Comparison of ENCODE assay signal across 9 cellular contexts in genomic region chr5:172133359-172134029, GRCh38. TPM values are rescaled to one million over a fixed set of nuclear protein-coding genes. Genes with fewer than 3 reads are reported as not detected.
DNase-seq lines count a peak whose midpoint lies in the region; ATAC-seq and TF ChIP-seq lines count a peak whose summit lies in the region.
"Had no signal": no experiment of that assay in that cellular context is flagged by ENCODE, and none has a peak within 500 bp of the region (broad histone marks: within the 10 kb centered on the region; RNA-seq: fewer than 3 reads in every experiment).

No MANE protein-coding gene starts in this region.

- CTCF ChIA-PET in HEK293T (lab: Yijun Ruan, JAX) = no interaction called here

- H3K27me3 ChIP-seq in heart left ventricle = no peaks in the 10 kb centered on the region

- H3K4me3 ChIP-seq in heart left ventricle = no peak overlapping the region

- H3K4me1 ChIP-seq in heart left ventricle = peaks cover 0 to 71% (median 0%) of the 10 kb centered on the region in 12 donors

- TF ChIP-seq POLR2A in heart left ventricle (IDR thresholded peaks at IDR 0.05) = no peak

- POLR2A ChIA-PET in HEK293T (lab: Yijun Ruan, JAX) = interaction anchor here (1.1 kb wide), 1 partner anchor 31 kb away, joined by 3 read pairs; no protein-coding TSS in a partner anchor

- WGBS in heart left ventricle, 4 donors = 65 to 80% (median 75%) methylated on average over 10 of the region's 10 CpGs

- peaks cover 0 to 12% (median 0%) of the 10 kb centered on the region in 9 donors for H3K36me3 ChIP-seq in heart left ventricle

- intact Hi-C loops in heart left ventricle (cut with DNase I) = no loop called here

- H3K27ac ChIP-seq in heart left ventricle = peak overlapping the region in 1 of 12 donors; percentile 82
- H3K27ac ChIP-seq: 22Rv1 had no signal

- peak; percentile 50 to 90 (median 80) for ATAC-seq in heart left ventricle

- peaks cover 0 to 10% (median 0%) of the 10 kb centered on the region in 12 donors for H3K9me3 ChIP-seq in heart left ventricle

- peak; percentile 39 for DNase-seq in NK-92 treated with Interleukin-12 subunit alpha and Interleukin-12 subunit beta, amount 100 ng/mL, for 24 hours (lab: John Stamatoyannopoulos, UW)
- DNase-seq in NK-92 (lab: John Stamatoyannopoulos, UW; ENCODE audit: unreplicated experiment) (no peak), activated T-cell treated with anti-CD3 and anti-CD28 coated beads for 4 hours (peak; percentile 24), heart left ventricle (peak in 3 of 5 donors; percentile 39 to 64 (median 57)), HEK293T (ENCODE audit: extremely low spot score) (no peak), COLO668 (lab: John Stamatoyannopoulos, UW; ENCODE audit: unreplicated experiment) (no peak), H4 (ENCODE audit: low spot score) (no peak)
- peak; percentile 78 for DNase-seq in stimulated activated CD4-positive, alpha-beta T cell treated with anti-CD3 and anti-CD28 coated beads, Interleukin-4, amount 100 ng/mL, for 24 hours

- no peak for TF ChIP-seq CTCF in heart left ventricle (IDR thresholded peaks at IDR 0.05)

TF ChIP-seq in HEK293T, 16 proteins besides CTCF, POLR2A, EP300 and RAD21:
- TF ChIP-seq ELF4 (IDR thresholded peaks at IDR 0.05) = no peak
- TF ChIP-seq CTBP1 (IDR thresholded peaks at IDR 0.05; ENCODE audit: borderline replicate concordance) = no peak
- no peak for TF ChIP-seq BHLHE40 (IDR thresholded peaks at IDR 0.05; ENCODE audit: borderline replicate concordance)
- TF ChIP-seq SUZ12 (IDR thresholded peaks at IDR 0.05) = no peak
- TF ChIP-seq FOXK2 (IDR thresholded peaks at IDR 0.05) = no peak
- no peak for TF ChIP-seq L3MBTL2 (conservative IDR thresholded peaks at IDR 0.05)
- no peak for TF ChIP-seq PKNOX1 (IDR thresholded peaks at IDR 0.05)
- no peak for TF ChIP-seq ZNF384 (IDR thresholded peaks at IDR 0.05)
- TF ChIP-seq LEF1 (IDR thresholded peaks at IDR 0.05; ENCODE audit: borderline replicate concordance) = no peak
- TF ChIP-seq HDGF (IDR thresholded peaks at IDR 0.05; ENCODE audit: borderline replicate concordance) = no peak
- TF ChIP-seq TARDBP (IDR thresholded peaks at IDR 0.05) = no peak
- TF ChIP-seq ARNT (IDR thresholded peaks at IDR 0.05) = no peak
- TF ChIP-seq NFRKB (IDR thresholded peaks at IDR 0.05) = no peak
- TF ChIP-seq SP1 (IDR thresholded peaks at IDR 0.05) = no peak
- no peak for TF ChIP-seq FOXM1 (IDR thresholded peaks at IDR 0.05; ENCODE audit: borderline replicate concordance)
- TF ChIP-seq FOXA1 (IDR thresholded peaks at IDR 0.05) = no peak

RNA-seq across cellular contexts. Expression of gene STK10, which starts 54.5 kb away (rescaled TPM):
- 10 to 100 TPM in 5 of 9 donors, 1 to 10 TPM in 4; 5.5 to 52.9 (median 10.3) TPM for total RNA-seq in heart left ventricle
- 10 to 100 TPM in 1 of 2 donors, 1 to 10 TPM in 1; 5.7 to 10.2 TPM for polyA plus RNA-seq in heart left ventricle
- total RNA-seq in H4 (2014; rRNA removed; shearing (Covaris generic)) = 8.0 and 10.3 TPM in 2 replicates

Comparison
In these comparisons a context has a peak if more than half of its experiments do, and no peak if none do; other contexts are left out.
1. DNase-seq: peak in NK-92 treated with Interleukin-12 subunit alpha and Interleukin-12 subunit beta, amount 100 ng/mL, for 24 hours (single experiment), activated T-cell treated with anti-CD3 and anti-CD28 coated beads for 4 hours (single experiment), heart left ventricle (3 of 5) and stimulated activated CD4-positive, alpha-beta T cell treated with anti-CD3 and anti-CD28 coated beads, Interleukin-4, amount 100 ng/mL, for 24 hours (single experiment); none in NK-92 (single experiment), HEK293T (single experiment), COLO668 (single experiment) and H4 (single experiment).